In the genomic region with DNA sequence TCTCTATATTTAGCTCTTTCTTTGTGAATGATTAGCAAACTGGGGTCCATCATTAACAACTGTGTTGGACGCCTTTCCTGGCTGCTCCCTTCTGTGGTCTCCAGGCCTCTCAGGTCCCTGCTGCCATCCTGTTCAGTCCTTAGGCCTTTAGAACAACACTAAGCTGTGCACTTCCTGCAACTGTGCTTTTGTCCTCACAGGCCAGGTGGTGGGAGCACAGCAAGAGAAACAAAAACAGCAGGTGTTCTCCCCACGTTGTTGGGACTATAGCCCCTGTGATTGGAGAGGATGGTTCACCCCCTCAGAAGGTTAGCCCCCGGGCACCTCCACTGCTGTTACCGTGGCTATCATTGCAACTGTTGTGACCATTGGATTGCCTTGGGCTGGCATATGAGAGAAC, we compare ENCODE assay signal across 21 cellular contexts. TPM values are rescaled to one million over a fixed set of nuclear protein-coding genes. Genes with fewer than 3 reads are reported as not detected.
DNase-seq lines count a peak whose midpoint lies in the region; ATAC-seq, FAIRE-seq and TF ChIP-seq lines count a peak whose summit lies in the region.
"Had no signal": no experiment of that assay in that cellular context is flagged by ENCODE, and none has a peak within 500 bp of the region (broad histone marks: within the 10 kb centered on the region; RNA-seq: fewer than 3 reads in every experiment).

No MANE protein-coding gene starts in this region.

- H3K36me3 ChIP-seq in pancreas, result no peaks in the 10 kb centered on the region
- H3K36me3 ChIP-seq: gastroesophageal sphincter, thyroid gland had no signal

- H3K27ac ChIP-seq in pancreas, result no peak overlapping the region
- H3K27ac ChIP-seq: gastroesophageal sphincter, thyroid gland had no signal

- H3K4me1 ChIP-seq in pancreas, result no peaks in the 10 kb centered on the region
- H3K4me1 ChIP-seq: thyroid gland had no signal

- WGBS in pancreas, 2 donors, result 62 to 73% methylated on average over 4 of the region's 4 CpGs

- H3K9me3 ChIP-seq in pancreas, result no peaks in the 10 kb centered on the region
- H3K9me3 ChIP-seq: gastroesophageal sphincter, thyroid gland had no signal

- peak; percentile 84 for ATAC-seq in GM21447 (IDR thresholded peaks at IDR 0.05; ENCODE audit: unreplicated experiment)
- no peak for ATAC-seq in HG03159 (IDR thresholded peaks at IDR 0.05; ENCODE audit: unreplicated experiment)
- no peak for ATAC-seq in pancreas
- ATAC-seq: gastroesophageal sphincter, Panc1 had no signal

- intact Hi-C loops in pancreas (cut with DNase I), result no loop called here

- no peak for FAIRE-seq in pancreas (lab: Jason Lieb, UNC)
- FAIRE-seq: endometrium, HTR-8/SVneo had no signal

- TF ChIP-seq CTCF in pancreas (IDR thresholded peaks at IDR 0.05), result no peak

- H3K4me3 ChIP-seq in pancreas, result no peak overlapping the region
- H3K4me3 ChIP-seq: gastroesophageal sphincter, thyroid gland had no signal

- peak; percentile 56 for DNase-seq in DMS153 (lab: John Stamatoyannopoulos, UW)
- DNase-seq in DMS153 treated with DMSO at 0.1 percent for 48 hours (lab: John Stamatoyannopoulos, UW; ENCODE audit: unreplicated experiment), result no peak
- peak; percentile 86 for DNase-seq in NCI-H146 treated with DMSO at 0.1 percent for 48 hours (lab: John Stamatoyannopoulos, UW; ENCODE audit: unreplicated experiment)
- peak; percentile 16 for DNase-seq in germinal center (ENCODE audit: low spot score)
- DNase-seq in pancreas, result no peak
- no peak for DNase-seq in activated CD4-positive, alpha-beta T cell treated with anti-CD3 and anti-CD28 coated beads, Interleukin-2, amount 50 U/mL, for 1 hour
- DNase-seq: 8988T; activated CD4-positive, CD25-positive, alpha-beta regulatory T cell treated with anti-CD3 and anti-CD28 coated beads, Interleukin-2, amount 50 U/mL, for 72 hours; activated naive CD8-positive, alpha-beta T cell treated with anti-CD3 and anti-CD28 coated beads, Interleukin-2, amount 10 ng/mL, durations not matched to agents 7 days and 5 days; CD8-positive, alpha-beta memory T cell; GOT3; islet precursor cell; NCI-H1105; T-helper 1 cell; thyroid gland had no signal

- no peaks in the 10 kb centered on the region for H3K27me3 ChIP-seq in pancreas
- H3K27me3 ChIP-seq: gastroesophageal sphincter, thyroid gland had no signal

RNA-seq across cellular contexts. Expression of gene CLINT1, which starts 41.7 kb away (rescaled TPM):
- 10 to 100 TPM; 32.7 to 62.5 (median 37.9) TPM for total RNA-seq in pancreas
- polyA plus RNA-seq in pancreas, result 10 to 100 TPM; 23.5 to 47.6 TPM

Comparison
In these comparisons a context has a peak if more than half of its experiments do, and no peak if none do; other contexts are left out.
1. DNase-seq: peak in DMS153 (single experiment), NCI-H146 treated with DMSO at 0.1 percent for 48 hours (single experiment) and germinal center (single experiment); none in DMS153 treated with DMSO at 0.1 percent for 48 hours (single experiment), pancreas (0 of 6) and activated CD4-positive, alpha-beta T cell treated with anti-CD3 and anti-CD28 coated beads, Interleukin-2, amount 50 U/mL, for 1 hour (single experiment).